ENCODE assay signal across 8 cellular contexts in genomic region chr17:54901230-54901847, GRCh38. TPM values are rescaled to one million over a fixed set of nuclear protein-coding genes. Genes with fewer than 3 reads are reported as not detected.
DNase-seq lines count a peak whose midpoint lies in the region; ATAC-seq and TF ChIP-seq lines count a peak whose summit lies in the region.

No MANE protein-coding gene starts in this region.

- H3K4me1 ChIP-seq in HEK293 (ENCODE audit: control insufficient read depth, insufficient read depth, low read length) (no peaks in the 10 kb centered on the region), skeletal muscle tissue (ENCODE audit: control insufficient read depth in 3 of 3, insufficient read depth in 3 of 3, low read length in 3 of 3) (peaks cover 8 to 13% (median 8%) of the 10 kb centered on the region in 3 donors)

- H3K36me3 ChIP-seq in HEK293 (ENCODE audit: control insufficient read depth in 2 of 2, insufficient read depth in 1 of 2, low read length in 2 of 2), result peaks cover 15 to 24% of the 10 kb centered on the region in 2 experiments
- H3K36me3 ChIP-seq in skeletal muscle tissue (ENCODE audit: control insufficient read depth in 3 of 3, insufficient read depth in 3 of 3, low read length in 3 of 3), result no peaks in the 10 kb centered on the region

- TF ChIP-seq CTCF in HEK293 (tag by site-specific recombination; IDR thresholded peaks at IDR 0.05), result no peak

- peak overlapping the region; percentile 86 for H3K4me3 ChIP-seq in HEK293 (ENCODE audit: low read depth, low read length)
- H3K4me3 ChIP-seq in skeletal muscle tissue (ENCODE audit: low read length in 3 of 3), result peak overlapping the region; percentile 61 to 68 (median 67)

- H3K9ac ChIP-seq in skeletal muscle tissue (ENCODE audit: low read depth in 1 of 3, low read length in 3 of 3), result peak overlapping the region in 2 of 3 donors; percentile 34 to 69

- DNase-seq in AG08396 (ENCODE audit: low spot score) (peak; percentile 29), glomerular visceral epithelial cell (ENCODE audit: extremely low spot score) (peak; percentile 66), SHP77 treated with DMSO at 0.1 percent for 48 hours (lab: John Stamatoyannopoulos, UW) (no peak)
- DNase-seq in activated CD4-positive, CD25-positive, alpha-beta regulatory T cell treated with anti-CD3 and anti-CD28 coated beads, Interleukin-2, amount 50 U/mL, for 72 hours, result no peak
- no peak for DNase-seq in activated CD4-positive, alpha-beta T cell treated with anti-CD3 and anti-CD28 coated beads, Interleukin-2, amount 50 U/mL, for 48 hours

- peaks cover 0 to 6% (median 0%) of the 10 kb centered on the region in 3 donors for H3K27me3 ChIP-seq in skeletal muscle tissue (ENCODE audit: control insufficient read depth in 3 of 3, insufficient read depth in 3 of 3, low read length in 3 of 3)

- H3K9me3 ChIP-seq in HEK293 (ENCODE audit: control insufficient read depth, insufficient read depth, low read depth, low read length), result no peaks in the 10 kb centered on the region
- no peaks in the 10 kb centered on the region for H3K9me3 ChIP-seq in skeletal muscle tissue (ENCODE audit: control insufficient read depth in 3 of 3, low read length in 3 of 3)

- POLR2A ChIA-PET in HEK293 (lab: Yijun Ruan, JAX), result interaction anchor here (0.7 to 1.9 kb wide), 2 partner anchors 9 to 12 kb away, joined by 3 to 5 read pairs; no protein-coding TSS in a partner anchor

- CTCF ChIA-PET in HEK293 (lab: Yijun Ruan, JAX), result interaction anchor here (0.6 to 1.0 kb wide), 4 partner anchors 8 to 408 kb away, joined by 3 read pairs; no protein-coding TSS in a partner anchor

- ATAC-seq in SK-N-SH treated with all-trans-retinoic acid at 6 μM for 48 hours, result peak; percentile 13

- H3K27ac ChIP-seq in HEK293 (ENCODE audit: extremely low read depth, low read depth, low read length) (peak overlapping the region; percentile 68), skeletal muscle tissue (ENCODE audit: low read depth, low read length) (no peak overlapping the region)

TF ChIP-seq in HEK293, 187 proteins besides CTCF, POLR2A, EP300 and RAD21 (continues in another document):
- TF ChIP-seq ZBTB44 (tag by site-specific recombination; IDR thresholded peaks at IDR 0.05) (0 out of 2 replicates have a peak, but pooled peaks have one; percentile 11), ZNF654 (tag by site-specific recombination; IDR thresholded peaks at IDR 0.05; ENCODE audit: low read depth) (no peak), IKZF3 (tag by site-specific recombination; IDR thresholded peaks at IDR 0.05) (peak; percentile 93), OSR2 (tag by site-specific recombination; IDR thresholded peaks at IDR 0.05) (peak; percentile 94), ZNF596 (tag by site-specific recombination; IDR thresholded peaks at IDR 0.05) (no peak), KLF8 (tag by site-specific recombination; IDR thresholded peaks at IDR 0.05) (peak; percentile 76), KLF7 (tag by site-specific recombination; IDR thresholded peaks at IDR 0.05; ENCODE audit: borderline replicate concordance) (0 out of 2 replicates have a peak, but pooled peaks have one; percentile 60), ZNF2 (tag by site-specific recombination; IDR thresholded peaks at IDR 0.05) (no peak), KLF10 (tag by site-specific recombination; IDR thresholded peaks at IDR 0.05) (peak; percentile 84), ZNF600 (tag by site-specific recombination; IDR thresholded peaks at IDR 0.05) (0 out of 2 replicates have a peak, but pooled peaks have one; percentile 36), HIC1 (tag by site-specific recombination; IDR thresholded peaks at IDR 0.05) (peak; percentile 56), ZBTB21 (tag by site-specific recombination; IDR thresholded peaks at IDR 0.05) (peak; percentile 82)

TF ChIP-seq in SK-N-SH treated with all-trans-retinoic acid at 6 μM for 48 hours, 23 proteins besides CTCF, POLR2A, EP300 and RAD21:
- TF ChIP-seq ISL1 (CRISPR knock-in tag; IDR thresholded peaks at IDR 0.05) (no peak), ARNTL (CRISPR knock-in tag; IDR thresholded peaks at IDR 0.05; ENCODE audit: borderline replicate concordance, low read depth) (no peak), ZNF70 (CRISPR knock-in tag; IDR thresholded peaks at IDR 0.05) (no peak), ZNF565 (CRISPR knock-in tag; conservative IDR thresholded peaks at IDR 0.05; ENCODE audit: low read depth) (no peak), POU6F1 (CRISPR knock-in tag; IDR thresholded peaks at IDR 0.05; ENCODE audit: borderline replicate concordance, low read depth) (no peak)
TF ChIP-seq in SK-N-SH treated with all-trans-retinoic acid at 6 μM for 48 hours: peak in this region for 0.

RNA-seq across cellular contexts. Expression of gene TOM1L1, which starts 0.7 kb away (rescaled TPM):
- 3.1 TPM for total RNA-seq in skeletal muscle tissue

Comparison
In these comparisons a context has a peak if more than half of its experiments do, and no peak if none do; other contexts are left out.
1. DNase-seq: peak in AG08396 (single experiment) and glomerular visceral epithelial cell (single experiment); none in SHP77 treated with DMSO at 0.1 percent for 48 hours (single experiment), activated CD4-positive, CD25-positive, alpha-beta regulatory T cell treated with anti-CD3 and anti-CD28 coated beads, Interleukin-2, amount 50 U/mL, for 72 hours (single experiment) and activated CD4-positive, alpha-beta T cell treated with anti-CD3 and anti-CD28 coated beads, Interleukin-2, amount 50 U/mL, for 48 hours (0 of 2).